In the genomic region with DNA sequence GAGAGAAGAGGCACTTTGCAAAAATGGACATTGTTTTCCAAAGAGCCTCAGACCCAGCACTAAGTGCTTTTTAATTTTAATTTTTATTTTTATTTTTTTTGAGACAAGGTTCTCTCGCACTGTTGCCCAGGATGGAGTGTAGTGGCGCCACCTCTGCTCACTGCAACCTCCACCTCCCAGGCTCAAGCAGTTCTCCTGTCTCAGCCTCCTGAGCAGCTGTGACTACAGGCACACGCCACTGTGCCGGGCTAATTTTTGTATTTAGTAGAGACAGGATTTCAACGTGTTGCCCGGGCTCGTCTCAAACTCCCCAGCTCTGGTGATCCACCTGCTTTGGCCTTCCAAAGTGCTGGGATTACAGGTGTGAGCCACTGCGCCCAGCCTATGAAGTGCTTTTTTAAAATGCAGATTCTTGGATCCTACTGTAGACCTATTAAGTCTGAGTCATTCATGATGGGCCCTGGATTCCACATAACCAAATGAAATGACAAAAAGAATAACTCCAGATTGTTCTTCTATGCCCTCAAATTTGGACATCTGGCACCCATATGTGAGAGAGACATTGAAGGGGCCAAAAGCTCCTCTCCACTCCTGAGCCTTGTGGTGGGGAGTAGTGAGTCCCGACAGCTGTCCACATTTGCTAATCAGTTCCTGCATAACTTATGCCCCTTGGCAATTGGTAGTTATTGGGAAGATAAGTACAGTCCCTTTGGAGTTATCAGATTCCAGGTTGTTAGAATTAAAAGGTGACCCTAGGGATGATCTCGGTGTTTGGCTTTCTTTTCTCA, we compare ENCODE assay signal across 1 cellular context.
TF ChIP-seq lines count a peak whose summit lies in the region.

No MANE protein-coding gene starts in this region.

TF ChIP-seq in H1, 55 proteins besides CTCF, POLR2A, EP300 and RAD21:
- no peak for TF ChIP-seq NRF1 (IDR thresholded peaks at IDR 0.05; ENCODE audit: low read depth, low read length)
